ENCODE assay signal across 23 cellular contexts in the genomic region with DNA sequence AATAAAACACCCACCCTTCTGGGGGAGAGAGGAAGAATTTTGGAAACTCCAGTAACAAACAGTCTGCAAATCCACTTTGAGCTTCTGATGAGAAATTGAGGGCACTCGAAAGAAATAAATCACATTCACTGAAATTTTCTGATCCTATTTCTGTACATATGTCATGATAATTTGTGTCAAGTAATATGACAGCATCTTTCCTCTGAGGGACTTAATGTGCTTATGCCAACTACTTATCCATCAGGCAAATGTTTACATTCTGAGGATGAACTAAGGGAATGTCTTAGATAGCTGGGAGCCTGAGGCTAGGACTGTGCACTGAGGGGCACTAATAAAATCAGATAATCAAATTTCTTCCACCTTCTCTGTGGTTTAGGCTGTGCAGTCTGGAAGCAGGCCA. TPM values are rescaled to one million over a fixed set of nuclear protein-coding genes. Genes with fewer than 3 reads are reported as not detected.
"Had no signal": no experiment of that assay in that cellular context is flagged by ENCODE, and none has a peak within 500 bp of the region (broad histone marks: within the 10 kb centered on the region; RNA-seq: fewer than 3 reads in every experiment).

No MANE protein-coding gene starts in this region.

- H3K36me3 ChIP-seq: colonic mucosa, esophagus muscularis mucosa, esophagus squamous epithelium, gastrocnemius medialis, gastroesophageal sphincter, heart right ventricle had no signal

- H3K27me3 ChIP-seq: colonic mucosa, dorsolateral prefrontal cortex, esophagus muscularis mucosa, esophagus squamous epithelium, foreskin keratinocyte, gastrocnemius medialis, gastroesophageal sphincter, heart left ventricle, heart right ventricle had no signal

- H3K4me3 ChIP-seq: colonic mucosa, coronary artery, dorsolateral prefrontal cortex, esophagus muscularis mucosa, esophagus squamous epithelium, gastrocnemius medialis, gastroesophageal sphincter, heart left ventricle, heart right ventricle had no signal

- H3K4me1 ChIP-seq: colonic mucosa, esophagus muscularis mucosa, esophagus squamous epithelium, foreskin keratinocyte, gastroesophageal sphincter had no signal

- H3K9me3 ChIP-seq: colonic mucosa, esophagus muscularis mucosa, esophagus squamous epithelium, gastrocnemius medialis, gastroesophageal sphincter, heart left ventricle had no signal

- H3K27ac ChIP-seq: colonic mucosa, coronary artery, dorsolateral prefrontal cortex, epithelial cell of prostate, esophagus muscularis mucosa, esophagus squamous epithelium, foreskin keratinocyte, gastrocnemius medialis, gastroesophageal sphincter, heart left ventricle, heart right ventricle had no signal

- DNase-seq: colonic mucosa; cortex of kidney; dermis blood vessel endothelial cell; dorsolateral prefrontal cortex; effector CD4-positive, alpha-beta T cell; effector CD8-positive, alpha-beta T cell; effector memory CD4-positive, alpha-beta T cell; effector memory CD8-positive, alpha-beta T cell; endodermal cell; erythroblast; esophagus squamous epithelium; foreskin keratinocyte; foreskin melanocyte; gastrocnemius medialis; glutamatergic neuron; head of caudate nucleus; heart left ventricle; heart right ventricle had no signal

RNA-seq across cellular contexts. Expression of a gene that starts 58.5 kb away (rescaled TPM):
- total RNA-seq: dermis blood vessel endothelial cell, endothelial cell of umbilical vein had no signal
